1 cellular context compared by ENCODE assay signal in the genomic region with DNA sequence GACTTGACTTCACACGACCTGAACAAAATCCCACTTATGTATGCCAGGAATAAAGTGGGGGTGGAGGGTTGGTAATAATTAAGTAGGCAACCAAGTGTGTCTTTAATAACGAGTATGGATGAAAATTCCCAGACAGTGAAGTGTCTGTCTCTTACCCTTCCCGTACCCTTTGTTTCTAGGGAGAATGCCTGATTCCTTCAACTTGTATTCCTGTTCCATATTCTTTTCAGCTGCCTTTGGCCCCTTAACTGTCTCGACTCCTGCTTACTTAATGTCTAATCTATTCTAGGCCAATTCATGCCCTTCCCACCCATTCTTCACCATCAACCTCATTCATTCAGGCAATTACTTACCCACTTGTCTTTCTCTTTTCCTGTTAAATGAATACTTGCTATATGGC.
TF ChIP-seq lines count a peak whose summit lies in the region.

No MANE protein-coding gene starts in this region.

TF ChIP-seq in SK-N-SH, 30 proteins besides CTCF, POLR2A, EP300 and RAD21:
- TF ChIP-seq, protein P1, sequence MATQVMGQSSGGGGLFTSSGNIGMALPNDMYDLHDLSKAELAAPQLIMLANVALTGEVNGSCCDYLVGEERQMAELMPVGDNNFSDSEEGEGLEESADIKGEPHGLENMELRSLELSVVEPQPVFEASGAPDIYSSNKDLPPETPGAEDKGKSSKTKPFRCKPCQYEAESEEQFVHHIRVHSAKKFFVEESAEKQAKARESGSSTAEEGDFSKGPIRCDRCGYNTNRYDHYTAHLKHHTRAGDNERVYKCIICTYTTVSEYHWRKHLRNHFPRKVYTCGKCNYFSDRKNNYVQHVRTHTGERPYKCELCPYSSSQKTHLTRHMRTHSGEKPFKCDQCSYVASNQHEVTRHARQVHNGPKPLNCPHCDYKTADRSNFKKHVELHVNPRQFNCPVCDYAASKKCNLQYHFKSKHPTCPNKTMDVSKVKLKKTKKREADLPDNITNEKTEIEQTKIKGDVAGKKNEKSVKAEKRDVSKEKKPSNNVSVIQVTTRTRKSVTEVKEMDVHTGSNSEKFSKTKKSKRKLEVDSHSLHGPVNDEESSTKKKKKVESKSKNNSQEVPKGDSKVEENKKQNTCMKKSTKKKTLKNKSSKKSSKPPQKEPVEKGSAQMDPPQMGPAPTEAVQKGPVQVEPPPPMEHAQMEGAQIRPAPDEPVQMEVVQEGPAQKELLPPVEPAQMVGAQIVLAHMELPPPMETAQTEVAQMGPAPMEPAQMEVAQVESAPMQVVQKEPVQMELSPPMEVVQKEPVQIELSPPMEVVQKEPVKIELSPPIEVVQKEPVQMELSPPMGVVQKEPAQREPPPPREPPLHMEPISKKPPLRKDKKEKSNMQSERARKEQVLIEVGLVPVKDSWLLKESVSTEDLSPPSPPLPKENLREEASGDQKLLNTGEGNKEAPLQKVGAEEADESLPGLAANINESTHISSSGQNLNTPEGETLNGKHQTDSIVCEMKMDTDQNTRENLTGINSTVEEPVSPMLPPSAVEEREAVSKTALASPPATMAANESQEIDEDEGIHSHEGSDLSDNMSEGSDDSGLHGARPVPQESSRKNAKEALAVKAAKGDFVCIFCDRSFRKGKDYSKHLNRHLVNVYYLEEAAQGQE (IDR thresholded peaks at IDR 0.05; ENCODE audit: low read depth, low read length) = no peak
- TF ChIP-seq, protein P2, sequence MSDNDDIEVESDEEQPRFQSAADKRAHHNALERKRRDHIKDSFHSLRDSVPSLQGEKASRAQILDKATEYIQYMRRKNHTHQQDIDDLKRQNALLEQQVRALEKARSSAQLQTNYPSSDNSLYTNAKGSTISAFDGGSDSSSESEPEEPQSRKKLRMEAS (IDR thresholded peaks at IDR 0.05; ENCODE audit: low read depth) = no peak
- TF ChIP-seq JUND (IDR thresholded peaks at IDR 0.05) (no peak), MEF2A (IDR thresholded peaks at IDR 0.05; ENCODE audit: borderline replicate concordance, low read depth) (no peak), RXRA (IDR thresholded peaks at IDR 0.05; ENCODE audit: borderline replicate concordance, low read depth) (no peak), FOXJ3 (CRISPR knock-in tag; IDR thresholded peaks at IDR 0.05) (no peak), RFX5 (IDR thresholded peaks at IDR 0.05; ENCODE audit: low read length) (no peak), POLR2AphosphoS5 (IDR thresholded peaks at IDR 0.05; ENCODE audit: low read depth, low read length) (no peak), FOSL2 (IDR thresholded peaks at IDR 0.05; ENCODE audit: borderline replicate concordance, low read depth) (no peak), CHD2 (IDR thresholded peaks at IDR 0.05; ENCODE audit: low read length, partially characterized antibody) (no peak)
- TF ChIP-seq, protein P3, sequence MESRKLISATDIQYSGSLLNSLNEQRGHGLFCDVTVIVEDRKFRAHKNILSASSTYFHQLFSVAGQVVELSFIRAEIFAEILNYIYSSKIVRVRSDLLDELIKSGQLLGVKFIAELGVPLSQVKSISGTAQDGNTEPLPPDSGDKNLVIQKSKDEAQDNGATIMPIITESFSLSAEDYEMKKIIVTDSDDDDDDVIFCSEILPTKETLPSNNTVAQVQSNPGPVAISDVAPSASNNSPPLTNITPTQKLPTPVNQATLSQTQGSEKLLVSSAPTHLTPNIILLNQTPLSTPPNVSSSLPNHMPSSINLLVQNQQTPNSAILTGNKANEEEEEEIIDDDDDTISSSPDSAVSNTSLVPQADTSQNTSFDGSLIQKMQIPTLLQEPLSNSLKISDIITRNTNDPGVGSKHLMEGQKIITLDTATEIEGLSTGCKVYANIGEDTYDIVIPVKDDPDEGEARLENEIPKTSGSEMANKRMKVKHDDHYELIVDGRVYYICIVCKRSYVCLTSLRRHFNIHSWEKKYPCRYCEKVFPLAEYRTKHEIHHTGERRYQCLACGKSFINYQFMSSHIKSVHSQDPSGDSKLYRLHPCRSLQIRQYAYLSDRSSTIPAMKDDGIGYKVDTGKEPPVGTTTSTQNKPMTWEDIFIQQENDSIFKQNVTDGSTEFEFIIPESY (IDR thresholded peaks at IDR 0.05; ENCODE audit: borderline replicate concordance, low read depth) = no peak
- TF ChIP-seq, protein P4, sequence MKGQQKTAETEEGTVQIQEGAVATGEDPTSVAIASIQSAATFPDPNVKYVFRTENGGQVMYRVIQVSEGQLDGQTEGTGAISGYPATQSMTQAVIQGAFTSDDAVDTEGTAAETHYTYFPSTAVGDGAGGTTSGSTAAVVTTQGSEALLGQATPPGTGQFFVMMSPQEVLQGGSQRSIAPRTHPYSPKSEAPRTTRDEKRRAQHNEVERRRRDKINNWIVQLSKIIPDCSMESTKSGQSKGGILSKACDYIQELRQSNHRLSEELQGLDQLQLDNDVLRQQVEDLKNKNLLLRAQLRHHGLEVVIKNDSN (IDR thresholded peaks at IDR 0.05; ENCODE audit: borderline replicate concordance, low read depth) = no peak
